ENCODE assay signal across 1 cellular context in the genomic region with DNA sequence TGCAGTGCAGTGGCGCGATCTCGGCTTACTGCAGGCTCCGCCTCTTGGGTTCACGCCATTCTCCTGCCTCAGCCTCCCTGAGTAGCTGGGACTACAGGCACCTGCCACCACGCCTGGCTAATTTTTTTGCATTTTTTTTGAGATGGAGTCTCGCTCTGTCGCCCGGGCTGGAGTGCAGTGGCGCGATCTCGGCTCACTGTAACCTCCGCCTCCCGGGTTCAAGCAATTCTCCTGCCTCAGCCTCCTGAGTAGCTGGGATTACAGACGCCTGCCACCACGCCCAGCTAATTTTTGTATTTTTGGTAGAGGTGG.
A peak's percentile ranks its signal among the peaks of the same experiment; 100 is the strongest.
TF ChIP-seq lines count a peak whose summit lies in the region.

No MANE protein-coding gene starts in this region.

TF ChIP-seq in K562, 482 proteins besides CTCF, POLR2A, EP300 and RAD21:
- peak; percentile 47; the same call in 1 of the 2 replicates for TF ChIP-seq RBFOX2 (IDR thresholded peaks at IDR 0.05; ENCODE audit: low read depth, low read length)
